ENCODE assay signal across 10 cellular contexts in the genomic region with DNA sequence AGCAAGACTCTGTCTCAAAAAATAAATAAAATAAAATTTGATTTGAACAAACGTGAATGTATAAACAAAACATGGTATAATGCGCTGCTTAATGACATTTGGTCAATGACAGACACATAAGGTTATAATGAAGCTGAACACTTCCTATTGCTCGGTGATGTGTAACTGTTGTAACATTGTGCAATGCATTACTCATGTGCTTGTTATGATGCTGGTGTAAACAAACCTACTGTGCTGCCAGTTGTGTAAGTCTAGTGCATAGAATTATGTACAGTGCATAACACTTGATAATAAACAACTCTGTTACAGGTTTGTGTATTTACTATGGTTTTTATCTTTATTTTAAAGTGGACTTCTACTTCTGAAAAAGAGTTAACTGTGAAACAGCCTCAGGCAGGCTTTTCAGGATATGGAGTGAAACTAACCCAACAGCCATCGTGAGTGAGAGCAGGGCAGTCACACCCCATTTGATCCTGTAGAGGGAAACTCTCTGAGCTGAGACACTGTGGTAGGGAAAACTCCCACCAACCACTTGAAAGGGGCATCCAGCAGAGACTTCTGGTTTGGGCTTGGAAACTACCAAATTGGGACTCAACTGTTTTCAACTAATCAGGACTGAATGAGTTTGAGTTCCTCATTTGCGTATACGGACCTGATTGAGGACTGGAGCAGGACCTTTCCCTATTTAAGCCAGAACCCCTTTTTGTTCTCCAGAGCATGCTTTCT. TPM values are rescaled to one million over a fixed set of nuclear protein-coding genes. Genes with fewer than 3 reads are reported as not detected.
A peak's percentile ranks its signal among the peaks of the same experiment; 100 is the strongest.
DNase-seq lines count a peak whose midpoint lies in the region; ATAC-seq and TF ChIP-seq lines count a peak whose summit lies in the region.
"Had no signal": no experiment of that assay in that cellular context is flagged by ENCODE, and none has a peak within 500 bp of the region (broad histone marks: within the 10 kb centered on the region; RNA-seq: fewer than 3 reads in every experiment).

No MANE protein-coding gene starts in this region.

- peaks cover 13 to 20% (median 17%) of the 10 kb centered on the region in 10 experiments for H3K4me1 ChIP-seq in BLaER1 treated with 17β-estradiol and CSF1 and Interleukin-3, amounts not matched to agents 10 nM and 100 nM
- H3K4me1 ChIP-seq in foreskin keratinocyte = no peaks in the 10 kb centered on the region

- peak overlapping the region; percentile 5 to 82 (median 71); a peak in 19 of 22 replicates for H3K27ac ChIP-seq in BLaER1 treated with 17β-estradiol and CSF1 and Interleukin-3, amounts not matched to agents 10 nM and 100 nM
- H3K27ac ChIP-seq in foreskin keratinocyte = peak overlapping the region; percentile 5

- peaks cover 24 to 33% (median 29%) of the 10 kb centered on the region in 11 experiments for H3K9me3 ChIP-seq in BLaER1 treated with 17β-estradiol and CSF1 and Interleukin-3, amounts not matched to agents 10 nM and 100 nM (replicated peaks in 1 of 11)

- TF ChIP-seq CTCF in HFF-Myc (IDR thresholded peaks at IDR 0.05; ENCODE audit: low read depth, low read length, missing control alignments) (no peak), foreskin keratinocyte (conservative IDR thresholded peaks at IDR 0.05) (no peak)

- DNase-seq in HFF-Myc (ENCODE audit: extremely low read depth, low read depth) (peak; percentile 37), OCI-M1 (lab: John Stamatoyannopoulos, UW) (peak; percentile 57), foreskin keratinocyte (peak; percentile 59 to 82), NCI-H2171 (lab: John Stamatoyannopoulos, UW) (no peak), SKM-1 treated with dmso at 0.1 percent for 144 hours (lab: John Stamatoyannopoulos, UW; ENCODE audit: unreplicated experiment) (no peak)
- DNase-seq in central memory CD4-positive, alpha-beta T cell = no peak
- no peak for DNase-seq in effector CD4-positive, alpha-beta T cell
- DNase-seq: midbrain, T-cell had no signal

- H3K9ac ChIP-seq in BLaER1 treated with 17β-estradiol and CSF1 and Interleukin-3, amounts not matched to agents 10 nM and 100 nM = peak overlapping the region in 10 of 11 experiments; percentile 10 to 63 (median 44); a peak in 12 of 22 replicates

- peak; percentile 91 for ATAC-seq in foreskin keratinocyte
- ATAC-seq: T-cell had no signal

- H3K36me3 ChIP-seq in BLaER1 treated with 17β-estradiol and CSF1 and Interleukin-3, amounts not matched to agents 10 nM and 100 nM = no peaks in the 10 kb centered on the region

- no peaks in the 10 kb centered on the region for H4K20me1 ChIP-seq in BLaER1 treated with 17β-estradiol and CSF1 and Interleukin-3, amounts not matched to agents 10 nM and 100 nM

- peak overlapping the region in 1 of 10 experiments; percentile 38; a peak in 2 of 20 replicates for H3K4me3 ChIP-seq in BLaER1 treated with 17β-estradiol and CSF1 and Interleukin-3, amounts not matched to agents 10 nM and 100 nM
- H3K4me3 ChIP-seq in HFF-Myc (replicated peaks; ENCODE audit: low read depth, low read length) = no peak overlapping the region

- H3K27me3 ChIP-seq in BLaER1 treated with 17β-estradiol and CSF1 and Interleukin-3, amounts not matched to agents 10 nM and 100 nM = no peaks in the 10 kb centered on the region
- H3K27me3 ChIP-seq in foreskin keratinocyte = peaks cover 4% of the 10 kb centered on the region

- H3K4me2 ChIP-seq in BLaER1 treated with 17β-estradiol and CSF1 and Interleukin-3, amounts not matched to agents 10 nM and 100 nM = peak overlapping the region; percentile 36 to 80 (median 58)

RNA-seq across cellular contexts. Expression of a gene that starts 8.7 kb away (rescaled TPM):
- 53.6 and 57.1 TPM in 2 replicates for total RNA-seq in foreskin keratinocyte
- polyA plus RNA-seq in foreskin keratinocyte = 19.3 and 22.7 TPM in 2 replicates

RNA-seq across cellular contexts. Expression of a gene that starts 53.1 kb away (rescaled TPM):
- total RNA-seq in foreskin keratinocyte = 81.4 and 83.3 TPM in 2 replicates
- polyA plus RNA-seq in foreskin keratinocyte = 22.1 and 27.4 TPM in 2 replicates

RNA-seq across cellular contexts. Expression of a gene that starts 53.7 kb away (rescaled TPM):
- 51.2 and 54.2 TPM in 2 replicates for total RNA-seq in foreskin keratinocyte
- 35.7 and 36.7 TPM in 2 replicates for polyA plus RNA-seq in foreskin keratinocyte

Comparison
In these comparisons a context has a peak if more than half of its experiments do, and no peak if none do; other contexts are left out.
1. DNase-seq: peak in HFF-Myc (single experiment), OCI-M1 (single experiment) and foreskin keratinocyte (2 of 2); none in central memory CD4-positive, alpha-beta T cell (single experiment), NCI-H2171 (single experiment), effector CD4-positive, alpha-beta T cell (single experiment) and SKM-1 treated with dmso at 0.1 percent for 144 hours (single experiment).